Comparison of ENCODE assay signal across 16 cellular contexts in genomic region chr18:37493352-37493935, GRCh38.
DNase-seq lines count a peak whose midpoint lies in the region; ATAC-seq and TF ChIP-seq lines count a peak whose summit lies in the region.
"Had no signal": no experiment of that assay in that cellular context is flagged by ENCODE, and none has a peak within 500 bp of the region (broad histone marks: within the 10 kb centered on the region; RNA-seq: fewer than 3 reads in every experiment).

No MANE protein-coding gene starts in this region.

- H3K4me3 ChIP-seq in H7 (ENCODE audit: insufficient read depth, low read depth, low read length): no peak overlapping the region
- H3K4me3 ChIP-seq: GM23248 had no signal

- peaks cover 4% of the 10 kb centered on the region for H3K27me3 ChIP-seq in H7 (ENCODE audit: control insufficient read depth, insufficient read depth, low read length)

- peaks cover 5% of the 10 kb centered on the region for H3K36me3 Mint-ChIP-seq in endothelial cell (ENCODE audit: low read depth, unreplicated experiment)
- H3K36me3 Mint-ChIP-seq in nephron progenitor cell (ENCODE audit: low read depth): no peaks in the 10 kb centered on the region
- H3K36me3 Mint-ChIP-seq: CD4-positive, alpha-beta memory T cell; IgD-negative memory B cell had no signal

- H3K27ac Mint-ChIP-seq in endothelial cell (ENCODE audit: unreplicated experiment): no peak overlapping the region
- H3K27ac Mint-ChIP-seq in nephron progenitor cell: no peak overlapping the region
- H3K27ac Mint-ChIP-seq: B cell; CD4-positive, alpha-beta memory T cell; IgD-negative memory B cell had no signal

- ATAC-seq in GM18520 (IDR thresholded peaks at IDR 0.05; ENCODE audit: unreplicated experiment): no peak
- ATAC-seq in HG02642 (IDR thresholded peaks at IDR 0.05; ENCODE audit: poor library complexity, unreplicated experiment): no peak
- ATAC-seq: HCT116 had no signal

- TF ChIP-seq CTCF in endothelial cell (IDR thresholded peaks at IDR 0.05; ENCODE audit: unreplicated experiment) (no peak), nephron progenitor cell (IDR thresholded peaks at IDR 0.05) (no peak)

- H3K4me1 Mint-ChIP-seq in endothelial cell (ENCODE audit: unreplicated experiment) (peaks cover 35% of the 10 kb centered on the region), nephron progenitor cell (peaks cover 43% of the 10 kb centered on the region)
- H3K4me1 Mint-ChIP-seq: B cell; CD4-positive, alpha-beta memory T cell had no signal

- H3K9me3 Mint-ChIP-seq in endothelial cell (ENCODE audit: unreplicated experiment): no peaks in the 10 kb centered on the region
- H3K9me3 Mint-ChIP-seq in nephron progenitor cell: no peaks in the 10 kb centered on the region
- H3K9me3 Mint-ChIP-seq: IgD-negative memory B cell had no signal

- peak; percentile 67 for DNase-seq in H7
- DNase-seq in NCI-H69 (lab: John Stamatoyannopoulos, UW): peak; percentile 38
- no peak for DNase-seq in endothelial cell (ENCODE audit: low spot score)
- peak; percentile 14 for DNase-seq in nephron progenitor cell
- no peak for DNase-seq in NCI-H1436 treated with DMSO at 0.1 percent for 48 hours (lab: John Stamatoyannopoulos, UW)
- DNase-seq: C1 segment of cervical spinal cord; CD4-positive, alpha-beta memory T cell; DMS153; DMS79 treated with DMSO at 0.1 percent for 48 hours; GDM1; GM23248 had no signal

- peaks cover 12% of the 10 kb centered on the region for H3K27me3 Mint-ChIP-seq in endothelial cell (ENCODE audit: unreplicated experiment)
- H3K27me3 Mint-ChIP-seq in nephron progenitor cell (ENCODE audit: low read depth, poor library complexity): peaks cover 32% of the 10 kb centered on the region

- no peaks in the 10 kb centered on the region for H3K36me3 ChIP-seq in H7 (replicated peaks; ENCODE audit: control insufficient read depth, insufficient read depth, low read length)

- H3K4me3 Mint-ChIP-seq in endothelial cell (ENCODE audit: unreplicated experiment) (peak overlapping the region; percentile 23), nephron progenitor cell (no peak overlapping the region)
- H3K4me3 Mint-ChIP-seq: B cell; CD4-positive, alpha-beta memory T cell had no signal

Comparison
In these comparisons a context has a peak if more than half of its experiments do, and no peak if none do; other contexts are left out.
1. DNase-seq: peak in H7 (single experiment), NCI-H69 (single experiment) and nephron progenitor cell (single experiment); none in endothelial cell (single experiment) and NCI-H1436 treated with DMSO at 0.1 percent for 48 hours (single experiment).